In the genomic region with DNA sequence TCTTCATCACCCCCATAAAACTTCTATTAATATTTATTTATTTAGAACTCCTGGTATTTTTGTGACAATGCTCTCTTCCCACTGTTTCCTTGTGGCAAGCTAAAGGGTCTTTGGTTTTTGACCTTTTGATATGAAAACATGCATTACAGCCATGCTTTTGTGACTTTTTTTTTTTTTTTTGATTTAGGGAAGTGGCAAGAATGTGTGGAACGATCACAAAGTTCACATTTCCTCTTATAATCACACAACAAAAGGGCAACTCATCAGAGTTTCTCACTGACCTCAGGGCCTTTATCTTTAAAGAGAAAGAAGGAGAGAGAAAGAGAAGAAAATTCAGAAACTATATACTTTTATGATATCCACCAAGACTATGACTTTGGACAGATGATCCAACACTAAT, we compare ENCODE assay signal across 27 cellular contexts.
DNase-seq lines count a peak whose midpoint lies in the region; TF ChIP-seq lines count a peak whose summit lies in the region.
"Had no signal": no experiment of that assay in that cellular context is flagged by ENCODE, and none has a peak within 500 bp of the region (broad histone marks: within the 10 kb centered on the region; RNA-seq: fewer than 3 reads in every experiment).

No MANE protein-coding gene starts in this region.

- no peak for TF ChIP-seq POLR2A in adrenal gland (IDR thresholded peaks at IDR 0.05)

- H3K27ac ChIP-seq in adrenal gland, result no peak overlapping the region
- H3K27ac ChIP-seq: dorsolateral prefrontal cortex, gastroesophageal sphincter, SK-N-MC had no signal

- H3K9me3 ChIP-seq in adrenal gland (replicated peaks in 1 of 3), result no peaks in the 10 kb centered on the region
- H3K9me3 ChIP-seq: gastroesophageal sphincter had no signal

- H3K4me3 ChIP-seq in adrenal gland, result no peak overlapping the region
- H3K4me3 ChIP-seq: dorsolateral prefrontal cortex, gastroesophageal sphincter, lung, SK-N-MC had no signal

- no peaks in the 10 kb centered on the region for H3K4me1 ChIP-seq in adrenal gland (replicated peaks in 1 of 2)

- DNase-seq in SKM-1 treated with dmso at 0.1 percent for 144 hours (lab: John Stamatoyannopoulos, UW; ENCODE audit: unreplicated experiment), result peak; percentile 6
- DNase-seq in SKM-1 (lab: John Stamatoyannopoulos, UW; ENCODE audit: unreplicated experiment), result no peak
- DNase-seq in OCI-M1 (lab: John Stamatoyannopoulos, UW), result peak; percentile 29
- DNase-seq in dermis microvascular lymphatic vessel endothelial cell (ENCODE audit: low read depth in 2 of 2), result peak; percentile 53 to 63
- no peak for DNase-seq in pons (ENCODE audit: low spot score)
- no peak for DNase-seq in adrenal gland
- no peak for DNase-seq in NCI-H1092 (lab: John Stamatoyannopoulos, UW)
- no peak for DNase-seq in NCI-H526 (lab: John Stamatoyannopoulos, UW)
- DNase-seq: activated CD4-positive, alpha-beta memory T cell treated with anti-CD3 and anti-CD28 coated beads, Interleukin-2, amount 10 ng/mL, durations not matched to agents 7 days and 5 days; activated CD8-positive, alpha-beta memory T cell treated with anti-CD3 and anti-CD28 coated beads, Interleukin-2, amount 50 U/mL, for 4 hours; activated naive CD4-positive, alpha-beta T cell treated with anti-CD3 and anti-CD28 coated beads for 36 hours; amniotic stem cell; CD4-positive, alpha-beta T cell; dorsolateral prefrontal cortex; hippocampal formation; naive thymus-derived CD8-positive, alpha-beta T cell; NCI-H1105 treated with DMSO at 0.1 percent for 48 hours; NCI-H1930; NCI-H524; occipital lobe; RPMI8226; stimulated activated CD4-positive, alpha-beta T cell treated with anti-CD3 and anti-CD28 coated beads, Interleukin-4, amount 100 ng/mL, for 4 hours; substantia nigra; T-helper 17 cell had no signal

- no peaks in the 10 kb centered on the region for H3K36me3 ChIP-seq in adrenal gland (replicated peaks in 1 of 2)
- H3K36me3 ChIP-seq: gastroesophageal sphincter had no signal

- H3K27me3 ChIP-seq in adrenal gland, result no peaks in the 10 kb centered on the region
- H3K27me3 ChIP-seq: dorsolateral prefrontal cortex, gastroesophageal sphincter had no signal

- no peak for TF ChIP-seq CTCF in adrenal gland (IDR thresholded peaks at IDR 0.05)

- intact Hi-C loops in adrenal gland (cut with DNase I), result no loop called here

- WGBS in adrenal gland, 4 donors, result 39 to 52% (median 43%) methylated on average over 1 of the region's 1 CpG

Comparison
In these comparisons a context has a peak if more than half of its experiments do, and no peak if none do; other contexts are left out.
1. DNase-seq: peak in SKM-1 treated with dmso at 0.1 percent for 144 hours (single experiment), OCI-M1 (single experiment) and dermis microvascular lymphatic vessel endothelial cell (2 of 2); none in SKM-1 (single experiment), pons (single experiment), adrenal gland (0 of 7), NCI-H1092 (single experiment) and NCI-H526 (0 of 2).